In the genomic region with DNA sequence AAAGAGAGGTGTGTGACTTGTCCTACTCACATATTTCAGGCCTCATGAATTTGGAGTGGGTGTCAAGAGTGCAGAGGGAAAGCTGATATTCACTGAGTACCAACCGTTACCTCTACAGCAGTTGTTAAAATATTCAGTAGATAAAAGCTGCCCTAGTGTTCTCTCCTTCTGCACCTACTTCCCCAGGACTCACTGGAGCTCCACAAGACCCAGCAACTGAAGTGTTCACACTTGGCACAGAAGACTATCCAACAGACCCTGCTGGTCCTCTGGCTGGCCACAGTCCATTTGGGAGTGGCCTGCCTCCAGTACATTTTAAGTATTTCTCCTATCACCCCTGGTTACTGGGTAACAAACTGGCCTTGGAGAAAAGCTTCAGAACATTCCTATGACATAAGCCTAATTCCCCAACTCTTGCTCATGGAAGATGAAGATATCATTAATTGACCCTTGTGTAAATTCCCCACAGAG, we compare ENCODE assay signal across 13 cellular contexts.
DNase-seq lines count a peak whose midpoint lies in the region; ATAC-seq and TF ChIP-seq lines count a peak whose summit lies in the region.
"Had no signal": no experiment of that assay in that cellular context is flagged by ENCODE, and none has a peak within 500 bp of the region (broad histone marks: within the 10 kb centered on the region; RNA-seq: fewer than 3 reads in every experiment).

No MANE protein-coding gene starts in this region.

- H3K9me2 ChIP-seq in GM23338 (ENCODE audit: insufficient read depth), result no peaks in the 10 kb centered on the region; the same call in 1 of the 2 replicates

- no peaks in the 10 kb centered on the region for H3F3A ChIP-seq in GM23338 (replicated peaks; ENCODE audit: low read depth)

- intact Hi-C loops in mucosa of descending colon (cut with DNase I, micrococcal nuclease), result no loop called here

- H3K4me1 ChIP-seq in mucosa of descending colon (ENCODE audit: low read depth) (no peaks in the 10 kb centered on the region), GM23338 (ENCODE audit: insufficient read depth) (peaks cover 7% of the 10 kb centered on the region; the same call in 1 of the 2 replicates)

- CTCF ChIA-PET in BJ (lab: Yijun Ruan, JAX), result no interaction called here
- CTCF ChIA-PET in activated CD8-positive, alpha-beta T cell treated with anti-CD3 and anti-CD28 coated beads, Interleukin-2, amount 10 ng/mL, durations not matched to agents 7 days and 5 days (lab: Charles Lee), result no interaction called here

- no peak overlapping the region for H3K4me2 ChIP-seq in GM23338

- H3K27me3 ChIP-seq in BJ (ENCODE audit: control insufficient read depth, insufficient read depth, low read length) (no peaks in the 10 kb centered on the region), GM23338 (ENCODE audit: insufficient read depth) (no peaks in the 10 kb centered on the region)
- H3K27me3 ChIP-seq: ovary had no signal

- ATAC-seq in mucosa of descending colon (peak; percentile 35), GM23338 (no peak), GM18909 (IDR thresholded peaks at IDR 0.05; ENCODE audit: poor library complexity, unreplicated experiment) (no peak)
- no peak for ATAC-seq in activated CD8-positive, alpha-beta T cell treated with anti-CD3 and anti-CD28 coated beads, Interleukin-2, amount 10 ng/mL, durations not matched to agents 7 days and 5 days

- POLR2A ChIA-PET in BJ (lab: Charles Lee), result no interaction called here
- POLR2A ChIA-PET in activated CD8-positive, alpha-beta T cell treated with anti-CD3 and anti-CD28 coated beads, Interleukin-2, amount 10 ng/mL, durations not matched to agents 7 days and 5 days (lab: Charles Lee), result no interaction called here

- peaks cover 16% of the 10 kb centered on the region; the same call in 2 of the 3 replicates for H3K4me1 Mint-ChIP-seq in GM23338
- H3K4me1 Mint-ChIP-seq in activated CD8-positive, alpha-beta T cell treated with anti-CD3 and anti-CD28 coated beads, Interleukin-2, amount 10 ng/mL, durations not matched to agents 7 days and 5 days (ENCODE audit: low read depth), result no peaks in the 10 kb centered on the region

- no peaks in the 10 kb centered on the region for H4K20me1 ChIP-seq in GM23338 (replicated peaks; ENCODE audit: insufficient read depth)

- H2AFZ ChIP-seq in GM23338, result no peak overlapping the region

- H3K9me3 Mint-ChIP-seq in GM23338, result no peaks in the 10 kb centered on the region
- H3K9me3 Mint-ChIP-seq in activated CD8-positive, alpha-beta T cell treated with anti-CD3 and anti-CD28 coated beads, Interleukin-2, amount 10 ng/mL, durations not matched to agents 7 days and 5 days (ENCODE audit: insufficient read depth), result no peaks in the 10 kb centered on the region

- H3K36me3 Mint-ChIP-seq in GM23338 (ENCODE audit: low read depth), result no peaks in the 10 kb centered on the region
- no peaks in the 10 kb centered on the region for H3K36me3 Mint-ChIP-seq in activated CD8-positive, alpha-beta T cell treated with anti-CD3 and anti-CD28 coated beads, Interleukin-2, amount 10 ng/mL, durations not matched to agents 7 days and 5 days (ENCODE audit: low read depth)

- TF ChIP-seq CTCF in BJ (IDR thresholded peaks at IDR 0.05; ENCODE audit: insufficient read depth, low read depth, low read length) (no peak), mucosa of descending colon (IDR thresholded peaks at IDR 0.05) (no peak), GM23338 (conservative IDR thresholded peaks at IDR 0.05; ENCODE audit: low read depth in 2 of 2) (no peak)

- H3K79me2 ChIP-seq in GM23338 (replicated peaks; ENCODE audit: insufficient read depth), result no peaks in the 10 kb centered on the region

- DNase-seq in BJ (ENCODE audit: low read depth) (peak; percentile 16), NCI-H345 (lab: John Stamatoyannopoulos, UW) (peak; percentile 53), fibroblast of the conjunctiva (ENCODE audit: low read depth) (peak; percentile 8), mucosa of descending colon (no peak), GM23338 (ENCODE audit: low spot score) (no peak), DMS114 treated with DMSO at 0.1 percent for 48 hours (lab: John Stamatoyannopoulos, UW; ENCODE audit: unreplicated experiment) (no peak)
- no peak for DNase-seq in activated CD8-positive, alpha-beta T cell treated with anti-CD3 and anti-CD28 coated beads, Interleukin-2, amount 10 ng/mL, durations not matched to agents 7 days and 5 days
- DNase-seq: activated CD4-positive, CD25-positive, alpha-beta regulatory T cell; C1 segment of cervical spinal cord; mammary epithelial cell; stimulated activated CD4-positive, alpha-beta T cell treated with anti-CD3 and anti-CD28 coated beads, Interleukin-2, amount 100 ng/mL, for 24 hours had no signal

- H3K4me3 Mint-ChIP-seq in GM23338, result no peak overlapping the region
- no peak overlapping the region for H3K4me3 Mint-ChIP-seq in activated CD8-positive, alpha-beta T cell treated with anti-CD3 and anti-CD28 coated beads, Interleukin-2, amount 10 ng/mL, durations not matched to agents 7 days and 5 days

- no peak overlapping the region for H3K27ac ChIP-seq in GM23338 (ENCODE audit: low read depth)
- H3K27ac ChIP-seq: ovary had no signal

- H3K9me3 ChIP-seq in mucosa of descending colon, result no peaks in the 10 kb centered on the region
- H3K9me3 ChIP-seq: ovary had no signal

- no peak overlapping the region for H3K4me3 ChIP-seq in BJ (ENCODE audit: low read depth, low read length)
- no peak overlapping the region for H3K4me3 ChIP-seq in mucosa of descending colon
- H3K4me3 ChIP-seq in GM23338, result no peak overlapping the region
- H3K4me3 ChIP-seq: ovary had no signal

- H3K27ac Mint-ChIP-seq in GM23338, result no peak overlapping the region
- H3K27ac Mint-ChIP-seq in activated CD8-positive, alpha-beta T cell treated with anti-CD3 and anti-CD28 coated beads, Interleukin-2, amount 10 ng/mL, durations not matched to agents 7 days and 5 days, result no peak overlapping the region

- H3K27me3 Mint-ChIP-seq in GM23338 (ENCODE audit: insufficient read depth, low read depth, poor library complexity), result no peaks in the 10 kb centered on the region
- H3K27me3 Mint-ChIP-seq in activated CD8-positive, alpha-beta T cell treated with anti-CD3 and anti-CD28 coated beads, Interleukin-2, amount 10 ng/mL, durations not matched to agents 7 days and 5 days (ENCODE audit: low read depth), result no peaks in the 10 kb centered on the region

- H3K36me3 ChIP-seq in BJ (ENCODE audit: control insufficient read depth, insufficient read depth, low read length), result no peaks in the 10 kb centered on the region
- no peaks in the 10 kb centered on the region for H3K36me3 ChIP-seq in mucosa of descending colon (ENCODE audit: low read depth)
- no peaks in the 10 kb centered on the region for H3K36me3 ChIP-seq in GM23338 (ENCODE audit: insufficient read depth)
- H3K36me3 ChIP-seq: ovary had no signal

TF ChIP-seq in GM23338, 12 proteins besides CTCF, POLR2A, EP300 and RAD21 (continues in another document):
- TF ChIP-seq POLR2AphosphoS5 (IDR thresholded peaks at IDR 0.05; ENCODE audit: low read depth), result no peak
- no peak for TF ChIP-seq CREB1 (CRISPR knock-in tag; IDR thresholded peaks at IDR 0.05; ENCODE audit: low read depth)
- TF ChIP-seq ZNF331 (CRISPR knock-in tag; IDR thresholded peaks at IDR 0.05; ENCODE audit: low read depth), result no peak
- no peak for TF ChIP-seq EZH2 (IDR thresholded peaks at IDR 0.05; ENCODE audit: low read depth, unreplicated experiment)
- no peak for TF ChIP-seq STAT1 (IDR thresholded peaks at IDR 0.05; ENCODE audit: unreplicated experiment)

Comparison
In these comparisons a context has a peak if more than half of its experiments do, and no peak if none do; other contexts are left out.
1. DNase-seq: peak in BJ (single experiment), NCI-H345 (single experiment) and fibroblast of the conjunctiva (single experiment); none in mucosa of descending colon (0 of 3), GM23338 (single experiment), DMS114 treated with DMSO at 0.1 percent for 48 hours (single experiment) and activated CD8-positive, alpha-beta T cell treated with anti-CD3 and anti-CD28 coated beads, Interleukin-2, amount 10 ng/mL, durations not matched to agents 7 days and 5 days (single experiment).